11 cellular contexts compared by ENCODE assay signal in genomic region chr9:749712-750111, GRCh38.
DNase-seq lines count a peak whose midpoint lies in the region; ATAC-seq and TF ChIP-seq lines count a peak whose summit lies in the region.
"Had no signal": no experiment of that assay in that cellular context is flagged by ENCODE, and none has a peak within 500 bp of the region (broad histone marks: within the 10 kb centered on the region; RNA-seq: fewer than 3 reads in every experiment).

No MANE protein-coding gene starts in this region.

- no peak overlapping the region for H3K56ac ChIP-seq in mesendoderm (ENCODE audit: low read length)

- no peaks in the 10 kb centered on the region for H3K79me1 ChIP-seq in mesendoderm (ENCODE audit: low read length)

- H4K8ac ChIP-seq in mesendoderm (ENCODE audit: low read depth, low read length) = no peak overlapping the region

- POLR2A ChIA-PET in T-cell (lab: Charles Lee) = interaction anchor here in 1 of 2 donors (1.2 kb wide), 1 partner anchor 9 kb away, joined by 3 read pairs; no protein-coding TSS in a partner anchor

- peaks cover 50% of the 10 kb centered on the region for H3K4me1 ChIP-seq in vagina
- H3K4me1 ChIP-seq in mesendoderm (ENCODE audit: control insufficient read depth, low read depth, low read length) = peaks cover 1% of the 10 kb centered on the region

- H2BK5ac ChIP-seq in mesendoderm (ENCODE audit: low read length) = no peak overlapping the region

- H3K4me3 ChIP-seq in vagina (no peak overlapping the region), mesendoderm (ENCODE audit: low read length) (no peak overlapping the region)
- H3K4me3 ChIP-seq: tibial nerve had no signal

- peaks cover 17% of the 10 kb centered on the region for H3K36me3 Mint-ChIP-seq in T-cell
- H3K36me3 Mint-ChIP-seq in immature natural killer cell = peaks cover 0 to 22% (median 0%) of the 10 kb centered on the region in 3 donors

- H2AK5ac ChIP-seq in mesendoderm (ENCODE audit: low read length) = no peak overlapping the region

- H3K4me3 Mint-ChIP-seq in T-cell = peak overlapping the region in 1 of 3 donors; percentile 59
- peak overlapping the region; percentile 64 to 80 (median 75) for H3K4me3 Mint-ChIP-seq in immature natural killer cell

- no peak for TF ChIP-seq CTCF in vagina (IDR thresholded peaks at IDR 0.05)

- peaks cover 43 to 53% (median 50%) of the 10 kb centered on the region in 3 donors for H3K4me1 Mint-ChIP-seq in T-cell
- H3K4me1 Mint-ChIP-seq in immature natural killer cell = peaks cover 39 to 56% of the 10 kb centered on the region in 2 donors

- H3K23ac ChIP-seq in mesendoderm (ENCODE audit: low read length) = no peak overlapping the region

- ATAC-seq in T-cell (replicated peaks in 1 of 4) = peak in 3 of 4 experiments; percentile 56 to 80 (median 74)
- ATAC-seq in GM19455 (IDR thresholded peaks at IDR 0.05; ENCODE audit: unreplicated experiment) = no peak

- CTCF ChIA-PET in T-cell (lab: Charles Lee) = no interaction called here

- H3K27ac Mint-ChIP-seq in T-cell = no peak overlapping the region
- H3K27ac Mint-ChIP-seq in immature natural killer cell = peak overlapping the region in 4 of 6 donors; percentile 22 to 39 (median 29)

- no peak overlapping the region for H4K5ac ChIP-seq in mesendoderm (ENCODE audit: low read length)

- no peaks in the 10 kb centered on the region for H3K27me3 Mint-ChIP-seq in T-cell
- peaks cover 0 to 3% (median 3%) of the 10 kb centered on the region in 3 donors for H3K27me3 Mint-ChIP-seq in immature natural killer cell (ENCODE audit: low read depth in 3 of 3)
- H3K27me3 Mint-ChIP-seq: brain had no signal

- intact Hi-C loops in vagina (cut with DNase I) = loop anchor here (2.0 kb wide), 1 partner anchor 205 kb away; no protein-coding TSS in a partner anchor

- H2BK15ac ChIP-seq in mesendoderm (replicated peaks; ENCODE audit: low read depth) = no peak overlapping the region

- H3K36me3 ChIP-seq in vagina (peaks cover 0 to 15% of the 10 kb centered on the region in 2 donors), mesendoderm (ENCODE audit: control insufficient read depth, insufficient read depth, low read length) (no peaks in the 10 kb centered on the region)

- no peak overlapping the region for H3K18ac ChIP-seq in mesendoderm (ENCODE audit: low read length)

- TF ChIP-seq POLR2A in vagina (IDR thresholded peaks at IDR 0.05) = no peak

- no peaks in the 10 kb centered on the region for H3K9me3 Mint-ChIP-seq in T-cell
- H3K9me3 Mint-ChIP-seq in immature natural killer cell = peaks cover 0 to 1% (median 0%) of the 10 kb centered on the region in 6 donors
- H3K9me3 Mint-ChIP-seq: brain had no signal

- H3K79me2 ChIP-seq in mesendoderm (ENCODE audit: control insufficient read depth, insufficient read depth, low read length) = no peaks in the 10 kb centered on the region

- H2BK120ac ChIP-seq in mesendoderm (ENCODE audit: low read depth, low read length) = no peak overlapping the region

- no CpG with 5 or more reads among the region's 5 CpGs for WGBS in mesendoderm (ENCODE audit: extremely low coverage, insufficient coverage, low lambda C conversion rate)

- no peak overlapping the region for H3K9ac ChIP-seq in mesendoderm (ENCODE audit: low read length)

- H3K4ac ChIP-seq in mesendoderm (ENCODE audit: low read depth, low read length) = no peak overlapping the region

- H3K4me2 ChIP-seq in mesendoderm (ENCODE audit: low read length) = no peak overlapping the region

- H3K27me3 ChIP-seq in vagina (no peaks in the 10 kb centered on the region), mesendoderm (ENCODE audit: insufficient read depth, low read length, poor library complexity) (no peaks in the 10 kb centered on the region)
- H3K27me3 ChIP-seq: tibial nerve had no signal

- H3K9me3 ChIP-seq in vagina = no peaks in the 10 kb centered on the region
- H3K9me3 ChIP-seq: tibial nerve had no signal

- DNase-seq in stimulated activated CD4-positive, alpha-beta T cell treated with anti-CD3 and anti-CD28 coated beads, Interleukin-1b, Interleukin-23, amount 100 ng/mL, for 48 hours = peak; percentile 9
- no peak for DNase-seq in stimulated activated CD4-positive, alpha-beta T cell treated with anti-CD3 and anti-CD28 coated beads, Interleukin-2, amount 100 ng/mL, for 48 hours
- DNase-seq in T-cell (peak in 14 of 34 experiments; percentile 1 to 20 (median 8)), immature natural killer cell (peak; percentile 27 to 44 (median 31)), vagina (ENCODE audit: extremely low spot score in 2 of 2) (no peak), cortex of kidney (lab: John Stamatoyannopoulos, UW) (no peak), mesendoderm (no peak)
- DNase-seq: NCI-H510A treated with DMSO at 0.1 percent for 48 hours had no signal

- peak overlapping the region; percentile 16 for H3K27ac ChIP-seq in vagina
- H3K27ac ChIP-seq in mesendoderm (ENCODE audit: low read depth, low read length) = no peak overlapping the region
- H3K27ac ChIP-seq: tibial nerve had no signal

Comparison
In these comparisons a context has a peak if more than half of its experiments do, and no peak if none do; other contexts are left out.
1. DNase-seq: peak in stimulated activated CD4-positive, alpha-beta T cell treated with anti-CD3 and anti-CD28 coated beads, Interleukin-1b, Interleukin-23, amount 100 ng/mL, for 48 hours (single experiment) and immature natural killer cell (3 of 3); none in stimulated activated CD4-positive, alpha-beta T cell treated with anti-CD3 and anti-CD28 coated beads, Interleukin-2, amount 100 ng/mL, for 48 hours (0 of 2), vagina (0 of 2), cortex of kidney (single experiment) and mesendoderm (single experiment).
2. H3K27ac Mint-ChIP-seq: peak in immature natural killer cell (4 of 6); none in T-cell (0 of 2).